ENCODE assay signal across 16 cellular contexts in genomic region chr16:57540906-57541753, GRCh38. TPM values are rescaled to one million over a fixed set of nuclear protein-coding genes. Genes with fewer than 3 reads are reported as not detected.
A peak's percentile ranks its signal among the peaks of the same experiment; 100 is the strongest.
DNase-seq lines count a peak whose midpoint lies in the region; ATAC-seq, FAIRE-seq and TF ChIP-seq lines count a peak whose summit lies in the region.
"Had no signal": no experiment of that assay in that cellular context is flagged by ENCODE, and none has a peak within 500 bp of the region (broad histone marks: within the 10 kb centered on the region; RNA-seq: fewer than 3 reads in every experiment).

No MANE protein-coding gene starts in this region.

- intact Hi-C loops in CD14-positive monocyte (cut with micrococcal nuclease) = no loop called here

- DNase-seq in NCI-H1105 treated with DMSO at 0.1 percent for 48 hours (lab: John Stamatoyannopoulos, UW) (peak; percentile 5), NCI-H1105 (lab: John Stamatoyannopoulos, UW) (no peak), GM10248 (ENCODE audit: extremely low spot score) (peak; percentile 8), naive B cell (no peak), frontal cortex (ENCODE audit: low spot score in 2 of 2) (no peak), CD14-positive monocyte (ENCODE audit: low spot score) (no peak)
- no peak for DNase-seq in activated T-cell treated with anti-CD3 and anti-CD28 coated beads, Interleukin-2, amount 50 U/mL, for 72 hours
- DNase-seq: activated naive CD4-positive, alpha-beta T cell treated with Interleukin-2 at 50 U/mL for 16 hours; Calu3; NCI-H1417 treated with DMSO at 0.1 percent for 48 hours; NCI-H748 treated with DMSO at 0.1 percent for 48 hours; retina; WERI-Rb-1 had no signal

- peak overlapping the region; percentile 52 for H3K27ac Mint-ChIP-seq in activated T-cell treated with anti-CD3 and anti-CD28 coated beads, Interleukin-2, amount 50 U/mL, for 72 hours
- H3K27ac Mint-ChIP-seq in naive B cell = peak overlapping the region in 3 of 6 donors; percentile 42 to 87 (median 56)
- peak overlapping the region in 1 of 7 donors; percentile 15 for H3K27ac Mint-ChIP-seq in CD14-positive monocyte

- no peak for FAIRE-seq in frontal cortex (lab: Jason Lieb, UNC)

- no peaks in the 10 kb centered on the region for H3K27me3 Mint-ChIP-seq in activated T-cell treated with anti-CD3 and anti-CD28 coated beads, Interleukin-2, amount 50 U/mL, for 72 hours (ENCODE audit: low read depth)
- H3K27me3 Mint-ChIP-seq in naive B cell = no peaks in the 10 kb centered on the region
- H3K27me3 Mint-ChIP-seq in CD14-positive monocyte (ENCODE audit: low read depth in 3 of 3) = peaks cover 62 to 71% (median 69%) of the 10 kb centered on the region in 3 donors

- no peak overlapping the region for H3K4me3 Mint-ChIP-seq in activated T-cell treated with anti-CD3 and anti-CD28 coated beads, Interleukin-2, amount 50 U/mL, for 72 hours
- H3K4me3 Mint-ChIP-seq in naive B cell = peak overlapping the region in 7 of 8 donors; percentile 9 to 93 (median 80)
- peak overlapping the region in 1 of 2 donors; percentile 80 for H3K4me3 Mint-ChIP-seq in CD14-positive monocyte

- POLR2A ChIA-PET in GM10248 (lab: Yijun Ruan, JAX) = no interaction called here

- CTCF ChIA-PET in GM10248 (lab: Yijun Ruan, JAX) = interaction anchor here (1.7 to 4.3 kb wide), 8 partner anchors 11 to 108 kb away, joined by 4 to 23 read pairs (median 8); partner anchors contain the start of gene POLR2C

- H3K36me3 Mint-ChIP-seq in activated T-cell treated with anti-CD3 and anti-CD28 coated beads, Interleukin-2, amount 50 U/mL, for 72 hours (ENCODE audit: insufficient read depth in 2 of 2) = no peaks in the 10 kb centered on the region
- H3K36me3 Mint-ChIP-seq in naive B cell = no peaks in the 10 kb centered on the region
- H3K36me3 Mint-ChIP-seq in CD14-positive monocyte = peaks cover 4 to 7% of the 10 kb centered on the region in 2 donors

- H3K4me1 Mint-ChIP-seq in activated T-cell treated with anti-CD3 and anti-CD28 coated beads, Interleukin-2, amount 50 U/mL, for 72 hours (ENCODE audit: low read depth) = peaks cover 71% of the 10 kb centered on the region
- peaks cover 61 to 92% (median 84%) of the 10 kb centered on the region in 3 donors for H3K4me1 Mint-ChIP-seq in naive B cell
- H3K4me1 Mint-ChIP-seq in CD14-positive monocyte = peaks cover 78% of the 10 kb centered on the region

- TF ChIP-seq CTCF in GM10248 (IDR thresholded peaks at IDR 0.05; ENCODE audit: control extremely low read depth, extremely low read depth, low read depth, missing control alignments) (no peak), CD14-positive monocyte (IDR thresholded peaks at IDR 0.05) (no peak)

- H3K9me3 Mint-ChIP-seq in activated T-cell treated with anti-CD3 and anti-CD28 coated beads, Interleukin-2, amount 50 U/mL, for 72 hours = no peaks in the 10 kb centered on the region
- H3K9me3 Mint-ChIP-seq in naive B cell = no peaks in the 10 kb centered on the region
- H3K9me3 Mint-ChIP-seq in CD14-positive monocyte = peaks cover 0 to 9% (median 1%) of the 10 kb centered on the region in 7 donors

- no peak for ATAC-seq in activated T-cell treated with anti-CD3 and anti-CD28 coated beads, Interleukin-2, amount 50 U/mL, for 72 hours (replicated peaks in 1 of 2)
- ATAC-seq in naive B cell (ENCODE audit: low read depth in 2 of 2) (no peak), HG02759 (IDR thresholded peaks at IDR 0.05; ENCODE audit: unreplicated experiment) (no peak)

RNA-seq across cellular contexts. Expression of gene ADGRG5, which starts 1.3 kb away (rescaled TPM):
- 1 to 10 TPM; 3.9 to 9.3 TPM for total RNA-seq in activated T-cell treated with anti-CD3 and anti-CD28 coated beads, Interleukin-2, amount 50 U/mL, for 72 hours
- polyA plus RNA-seq in naive B cell (ENCODE audit: low read depth in 6 of 6) (10 to 100 TPM; 15.2 to 36.4 (median 18.9) TPM), CD14-positive monocyte (1 to 10 TPM in 1 of 2 donors, under 1 TPM in 1; 0.97 to 1.2 TPM)
- under 0.01 TPM for total RNA-seq in frontal cortex
- total RNA-seq: H4, SJSA1 had no signal

RNA-seq across cellular contexts. Expression of gene CCDC102A, which starts 4.8 kb away (rescaled TPM):
- 10 to 100 TPM in 1 of 2 donors, 1 to 10 TPM in 1; 8.1 to 14.6 TPM for total RNA-seq in activated T-cell treated with anti-CD3 and anti-CD28 coated beads, Interleukin-2, amount 50 U/mL, for 72 hours
- polyA plus RNA-seq in naive B cell (ENCODE audit: low read depth in 6 of 6) = 10 to 100 TPM in 2 of 6 donors, 1 to 10 TPM in 4; 3.8 to 13.8 (median 9.3) TPM
- 0.82 TPM for total RNA-seq in frontal cortex
- not detected for polyA plus RNA-seq in CD14-positive monocyte

RNA-seq across cellular contexts. Expression of gene DOK4, which starts 54.8 kb away (rescaled TPM):
- 10 to 100 TPM; 12.0 to 19.6 TPM for total RNA-seq in activated T-cell treated with anti-CD3 and anti-CD28 coated beads, Interleukin-2, amount 50 U/mL, for 72 hours
- polyA plus RNA-seq in naive B cell (ENCODE audit: low read depth in 6 of 6) (1 to 10 TPM in 4 of 6 donors, under 1 TPM in 1, not detected in 1; 0.22 to 2.1 (median 1.4) TPM), CD14-positive monocyte (under 1 TPM in 1 of 2 donors, not detected in 1; 0.09 TPM)
- 71.7 TPM for total RNA-seq in frontal cortex

Comparison
In these comparisons a context has a peak if more than half of its experiments do, and no peak if none do; other contexts are left out.
1. DNase-seq: peak in NCI-H1105 treated with DMSO at 0.1 percent for 48 hours (single experiment) and GM10248 (single experiment); none in NCI-H1105 (single experiment), activated T-cell treated with anti-CD3 and anti-CD28 coated beads, Interleukin-2, amount 50 U/mL, for 72 hours (0 of 2), naive B cell (single experiment), frontal cortex (0 of 2) and CD14-positive monocyte (single experiment).
2. H3K4me3 Mint-ChIP-seq: peak in naive B cell (7 of 8); none in activated T-cell treated with anti-CD3 and anti-CD28 coated beads, Interleukin-2, amount 50 U/mL, for 72 hours (0 of 2).